ENCODE assay signal across 27 cellular contexts in genomic region chr14:89307409-89307808, GRCh38.
A peak's percentile ranks its signal among the peaks of the same experiment; 100 is the strongest.
DNase-seq lines count a peak whose midpoint lies in the region; ATAC-seq, FAIRE-seq and TF ChIP-seq lines count a peak whose summit lies in the region.
"Had no signal": no experiment of that assay in that cellular context is flagged by ENCODE, and none has a peak within 500 bp of the region (broad histone marks: within the 10 kb centered on the region; RNA-seq: fewer than 3 reads in every experiment).

No MANE protein-coding gene starts in this region.

- no peak for TF ChIP-seq RAD21 in A549 (conservative IDR thresholded peaks at IDR 0.05 in 1 of 2, IDR thresholded peaks at IDR 0.05 in 1 of 2)

- 82% methylated on average over 8 of the region's 8 CpGs for WGBS in A549 (ENCODE audit: missing lambda C conversion rate)
- 88 to 89% methylated on average over 8 of the region's 8 CpGs for WGBS in aorta, 2 donors
- 93% methylated on average over 8 of the region's 8 CpGs for WGBS in prostate gland

- no peak for DNase-seq in A549 (ENCODE audit: low read depth in 1 of 2, low spot score in 1 of 2)
- DNase-seq in GM18507 (ENCODE audit: extremely low spot score, insufficient read length, low read depth): no peak
- DNase-seq in activated T-helper 1 cell treated with anti-CD3 and anti-CD28 coated beads, Interleukin-12 subunit alpha, Interleukin-12 subunit beta, Interleukin-2, Interleukin-4 antibody, amounts not matched to agents 30 ng/mL and 10 ng/mL and 1 ng/mL, durations not matched to agents 14 hours and 24 hours and 36 hours (ENCODE audit: low spot score): no peak
- DNase-seq in memory B cell (ENCODE audit: low spot score in 2 of 2): no peak
- no peak for DNase-seq in aorta
- DNase-seq in prostate gland (ENCODE audit: low spot score): no peak
- DNase-seq in KG1 (lab: John Stamatoyannopoulos, UW): no peak
- DNase-seq in dermis blood vessel endothelial cell: no peak
- DNase-seq: activated CD4-positive, CD25-positive, alpha-beta regulatory T cell treated with anti-CD3 and anti-CD28 coated beads, Interleukin-2, amount 50 U/mL, for 72 hours; activated CD8-positive, alpha-beta memory T cell treated with anti-CD3 and anti-CD28 coated beads for 24 hours; activated naive CD4-positive, alpha-beta T cell treated with anti-CD3 and anti-CD28 coated beads for 36 hours; activated T-cell treated with anti-CD3 and anti-CD28 coated beads, Interleukin-2, amount 50 U/mL, for 4 hours; Caco-2; central memory CD4-positive, alpha-beta T cell; DND-41; heart left ventricle; Karpas-422; NCI-H1694; NCI-H510A; nucleus accumbens; SHP77 treated with DMSO at 0.1 percent for 48 hours; T-cell had no signal

- no peak for FAIRE-seq in A549 (lab: Jason Lieb, UNC)
- peak; percentile 42 for FAIRE-seq in GM18507 (lab: Jason Lieb, UNC)

- H3K36me3 ChIP-seq in aorta (ENCODE audit: control insufficient read depth in 1 of 2, insufficient read depth in 2 of 2, low read length in 1 of 2) (no peaks in the 10 kb centered on the region), prostate gland (no peaks in the 10 kb centered on the region)
- H3K36me3 ChIP-seq: ascending aorta, heart left ventricle, suprapubic skin had no signal

- TF ChIP-seq POLR2A in A549 (IDR thresholded peaks at IDR 0.05; ENCODE audit: low read length): no peak
- TF ChIP-seq POLR2A in prostate gland (IDR thresholded peaks at IDR 0.05): no peak

- CTCF ChIA-PET in A549 (lab: Yijun Ruan, JAX): interaction anchor here (1.1 to 1.4 kb wide), 2 partner anchors 10 to 16 kb away, joined by 4 to 6 read pairs; no protein-coding TSS in a partner anchor

- H3K4me2 ChIP-seq in A549: no peak overlapping the region
- H3K4me2 ChIP-seq: BLaER1 had no signal

- POLR2A ChIA-PET in A549 (lab: Yijun Ruan, JAX): no interaction called here

- no peaks in the 10 kb centered on the region for H3K9me3 ChIP-seq in A549
- no peaks in the 10 kb centered on the region for H3K9me3 ChIP-seq in aorta (ENCODE audit: control insufficient read depth, low read length)
- H3K9me3 ChIP-seq in prostate gland: no peaks in the 10 kb centered on the region
- H3K9me3 ChIP-seq: ascending aorta, BLaER1, Caco-2, heart left ventricle, suprapubic skin had no signal

- H3K4me3 Mint-ChIP-seq in activated T-helper 1 cell treated with anti-CD3 and anti-CD28 coated beads, Interleukin-12 subunit alpha, Interleukin-12 subunit beta, Interleukin-2, Interleukin-4 antibody, amounts not matched to agents 30 ng/mL and 10 ng/mL and 1 ng/mL, durations not matched to agents 14 hours and 24 hours and 36 hours: no peak overlapping the region
- H3K4me3 Mint-ChIP-seq in memory B cell: peak overlapping the region; percentile 43
- H3K4me3 Mint-ChIP-seq: activated naive CD4-positive, alpha-beta T cell treated with anti-CD3 and anti-CD28 coated beads for 36 hours; activated T-cell treated with anti-CD3 and anti-CD28 coated beads, Interleukin-2, amount 50 U/mL, for 4 hours; T-cell had no signal

- TF ChIP-seq CTCF in A549 (IDR thresholded peaks at IDR 0.05) (no peak), prostate gland (IDR thresholded peaks at IDR 0.05) (no peak)

- H3K4me1 ChIP-seq in A549: peaks cover 14% of the 10 kb centered on the region
- H3K4me1 ChIP-seq in aorta (ENCODE audit: control insufficient read depth in 1 of 2, insufficient read depth in 2 of 2, low read length in 2 of 2): peaks cover 3 to 4% of the 10 kb centered on the region in 2 donors
- H3K4me1 ChIP-seq in prostate gland (replicated peaks): peaks cover 7% of the 10 kb centered on the region
- H3K4me1 ChIP-seq: Caco-2 had no signal

- ATAC-seq in A549: no peak
- ATAC-seq in memory B cell (ENCODE audit: low read depth): no peak
- no peak for ATAC-seq in aorta (ENCODE audit: low FRiP score)
- ATAC-seq: activated T-cell treated with anti-CD3 and anti-CD28 coated beads, Interleukin-2, amount 50 U/mL, for 4 hours; heart left ventricle; Panc1; T-cell had no signal

- H3K27me3 Mint-ChIP-seq in activated T-helper 1 cell treated with anti-CD3 and anti-CD28 coated beads, Interleukin-12 subunit alpha, Interleukin-12 subunit beta, Interleukin-2, Interleukin-4 antibody, amounts not matched to agents 30 ng/mL and 10 ng/mL and 1 ng/mL, durations not matched to agents 14 hours and 24 hours and 36 hours (ENCODE audit: insufficient read depth): no peaks in the 10 kb centered on the region
- H3K27me3 Mint-ChIP-seq in memory B cell: no peaks in the 10 kb centered on the region
- H3K27me3 Mint-ChIP-seq: T-cell had no signal

- H3K36me3 Mint-ChIP-seq in activated T-helper 1 cell treated with anti-CD3 and anti-CD28 coated beads, Interleukin-12 subunit alpha, Interleukin-12 subunit beta, Interleukin-2, Interleukin-4 antibody, amounts not matched to agents 30 ng/mL and 10 ng/mL and 1 ng/mL, durations not matched to agents 14 hours and 24 hours and 36 hours (ENCODE audit: low read depth): peaks cover 5% of the 10 kb centered on the region
- H3K36me3 Mint-ChIP-seq in memory B cell: no peaks in the 10 kb centered on the region

- H3K4me3 ChIP-seq in A549 (no peak overlapping the region), aorta (ENCODE audit: low read length in 2 of 2) (no peak overlapping the region), prostate gland (no peak overlapping the region)
- H3K4me3 ChIP-seq: ascending aorta, BLaER1, heart left ventricle, skin epidermis, suprapubic skin had no signal

- H3K27ac ChIP-seq in A549 (no peak overlapping the region), aorta (ENCODE audit: low read depth in 1 of 2, low read length in 2 of 2) (no peak overlapping the region), prostate gland (no peak overlapping the region)
- H3K27ac ChIP-seq: ascending aorta, suprapubic skin had no signal

- no peak for TF ChIP-seq EP300 in A549 (IDR thresholded peaks at IDR 0.05)

- H3K4me1 Mint-ChIP-seq in activated T-helper 1 cell treated with anti-CD3 and anti-CD28 coated beads, Interleukin-12 subunit alpha, Interleukin-12 subunit beta, Interleukin-2, Interleukin-4 antibody, amounts not matched to agents 30 ng/mL and 10 ng/mL and 1 ng/mL, durations not matched to agents 14 hours and 24 hours and 36 hours (ENCODE audit: low read depth): peaks cover 40% of the 10 kb centered on the region
- peaks cover 51% of the 10 kb centered on the region for H3K4me1 Mint-ChIP-seq in memory B cell

- intact Hi-C loops in activated T-helper 1 cell treated with anti-CD3 and anti-CD28 coated beads, Interleukin-12 subunit alpha, Interleukin-12 subunit beta, Interleukin-2, Interleukin-4 antibody, amounts not matched to agents 30 ng/mL and 10 ng/mL and 1 ng/mL, durations not matched to agents 14 hours and 24 hours and 36 hours (cut with micrococcal nuclease): no loop called here
- intact Hi-C loops in aorta (cut with DNase I) (loop anchor here in 1 of 2 donors (5.0 kb wide), 1 partner anchor 40 kb away; no protein-coding TSS in a partner anchor), prostate gland (cut with DNase I) (no loop called here)

- peak overlapping the region; percentile 31 for H3K27ac Mint-ChIP-seq in activated T-helper 1 cell treated with anti-CD3 and anti-CD28 coated beads, Interleukin-12 subunit alpha, Interleukin-12 subunit beta, Interleukin-2, Interleukin-4 antibody, amounts not matched to agents 30 ng/mL and 10 ng/mL and 1 ng/mL, durations not matched to agents 14 hours and 24 hours and 36 hours
- peak overlapping the region; percentile 100 for H3K27ac Mint-ChIP-seq in memory B cell
- H3K27ac Mint-ChIP-seq: activated naive CD4-positive, alpha-beta T cell treated with anti-CD3 and anti-CD28 coated beads for 36 hours had no signal

- no peaks in the 10 kb centered on the region for H3K9me3 Mint-ChIP-seq in activated T-helper 1 cell treated with anti-CD3 and anti-CD28 coated beads, Interleukin-12 subunit alpha, Interleukin-12 subunit beta, Interleukin-2, Interleukin-4 antibody, amounts not matched to agents 30 ng/mL and 10 ng/mL and 1 ng/mL, durations not matched to agents 14 hours and 24 hours and 36 hours
- no peaks in the 10 kb centered on the region for H3K9me3 Mint-ChIP-seq in memory B cell
- H3K9me3 Mint-ChIP-seq: activated naive CD4-positive, alpha-beta T cell treated with anti-CD3 and anti-CD28 coated beads for 36 hours; activated T-cell treated with anti-CD3 and anti-CD28 coated beads, Interleukin-2, amount 50 U/mL, for 4 hours; T-cell had no signal

- H3K27me3 ChIP-seq in aorta (ENCODE audit: control insufficient read depth in 1 of 2, insufficient read depth in 2 of 2, low read length in 1 of 2) (no peaks in the 10 kb centered on the region), prostate gland (replicated peaks; ENCODE audit: insufficient read depth) (no peaks in the 10 kb centered on the region)
- H3K27me3 ChIP-seq: ascending aorta, BLaER1, heart left ventricle, suprapubic skin had no signal

TF ChIP-seq in A549, 52 proteins besides CTCF, POLR2A, EP300 and RAD21:
- no peak for TF ChIP-seq NFE2L2 (conservative IDR thresholded peaks at IDR 0.05; ENCODE audit: low read length)
- TF ChIP-seq RCOR1 (IDR thresholded peaks at IDR 0.05; ENCODE audit: low read depth, low read length): no peak
- TF ChIP-seq MAFK (IDR thresholded peaks at IDR 0.05; ENCODE audit: partially characterized antibody): peak; percentile 77
- no peak for TF ChIP-seq HOXB5 (CRISPR knock-in tag; IDR thresholded peaks at IDR 0.05)
- TF ChIP-seq HDAC2 (IDR thresholded peaks at IDR 0.05): no peak
